ENCODE assay signal across 19 cellular contexts in the genomic region with DNA sequence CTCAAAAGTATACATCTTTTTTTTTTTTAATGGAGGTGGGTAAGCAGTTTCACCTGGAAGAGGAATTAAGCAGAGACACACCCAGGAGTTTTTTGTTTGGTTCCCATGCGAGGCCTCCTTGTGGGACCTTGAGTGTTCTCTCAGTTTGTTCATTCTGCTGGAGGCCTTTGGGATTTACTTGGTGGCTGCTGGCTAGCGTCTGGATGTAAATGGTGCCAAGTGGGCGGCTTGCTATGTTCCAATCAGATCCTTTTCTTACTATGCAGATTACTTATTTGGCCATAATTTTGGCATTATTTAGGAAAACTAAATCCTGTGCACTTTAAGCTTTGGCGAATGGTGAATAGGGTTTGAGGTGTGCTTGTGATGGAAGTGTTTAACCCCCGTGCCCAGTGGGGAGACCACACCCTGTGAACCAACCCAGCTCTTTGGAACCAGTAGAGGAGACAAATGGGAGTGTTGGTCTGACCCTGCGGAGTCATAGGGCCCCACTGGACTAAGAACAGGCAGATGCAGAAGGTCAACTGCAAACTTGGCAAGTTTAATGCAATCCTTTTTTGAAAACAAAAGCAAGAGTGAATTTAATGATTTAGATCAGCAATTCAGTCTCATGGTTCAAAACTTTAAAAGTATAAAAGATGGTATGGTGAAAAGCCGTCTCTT.
"Had no signal": no experiment of that assay in that cellular context is flagged by ENCODE, and none has a peak within 500 bp of the region (broad histone marks: within the 10 kb centered on the region; RNA-seq: fewer than 3 reads in every experiment).

No MANE protein-coding gene starts in this region.

- DNase-seq: activated CD4-positive, alpha-beta memory T cell treated with anti-CD3 and anti-CD28 coated beads, Interleukin-2, amount 10 ng/mL, durations not matched to agents 7 days and 5 days; activated CD4-positive, alpha-beta T cell treated with anti-CD3 and anti-CD28 coated beads, Interleukin-2, amount 10 ng/mL, durations not matched to agents 24 days and 14 days; activated effector memory CD4-positive, alpha-beta T cell treated with anti-CD3 and anti-CD28 coated beads, Interleukin-2, amount 50 U/mL, for 16 hours; activated T-cell treated with anti-CD3 and anti-CD28 coated beads, Interleukin-2, amount 50 U/mL, for 72 hours; aorta; caudate nucleus; effector CD4-positive, alpha-beta T cell; foreskin melanocyte; head of caudate nucleus; islet precursor cell; left colon; naive thymus-derived CD4-positive, alpha-beta T cell; retina; stimulated activated CD4-positive, alpha-beta T cell treated with anti-CD3 and anti-CD28 coated beads, Interleukin-4, amount 100 ng/mL, for 24 hours; stimulated activated naive CD8-positive, alpha-beta T cell treated with anti-CD3 and anti-CD28 coated beads, Interleukin-15, Interleukin-2, amounts not matched to agents 100 U/mL and 50 U/mL, for 24 hours; substantia nigra had no signal

- H3K9me3 ChIP-seq: tibial artery had no signal

- H3K4me3 ChIP-seq: lung, tibial artery had no signal

- ATAC-seq: activated CD4-positive, CD25-positive, alpha-beta regulatory T cell treated with anti-CD3 and anti-CD28 coated beads, Interleukin-2, amount 50 U/mL, for 24 hours; activated T-cell treated with anti-CD3 and anti-CD28 coated beads, Interleukin-2, amount 50 U/mL, for 72 hours; left colon; naive thymus-derived CD4-positive, alpha-beta T cell; stimulated activated naive CD8-positive, alpha-beta T cell treated with anti-CD3 and anti-CD28 coated beads, Interleukin-15, Interleukin-2, amounts not matched to agents 100 U/mL and 50 U/mL, for 24 hours had no signal

- H3K36me3 ChIP-seq: tibial artery had no signal

- H3K27me3 ChIP-seq: tibial artery had no signal

- H3K27ac ChIP-seq: tibial artery had no signal
